ENCODE assay signal across 9 cellular contexts in genomic region chr10:33126742-33127141, GRCh38.
DNase-seq lines count a peak whose midpoint lies in the region; ATAC-seq and TF ChIP-seq lines count a peak whose summit lies in the region.
"Had no signal": no experiment of that assay in that cellular context is flagged by ENCODE, and none has a peak within 500 bp of the region (broad histone marks: within the 10 kb centered on the region; RNA-seq: fewer than 3 reads in every experiment).

No MANE protein-coding gene starts in this region.

- no peak overlapping the region for H3K4me3 ChIP-seq in effector memory CD4-positive, alpha-beta T cell (ENCODE audit: insufficient read depth, low read depth, low read length, poor library complexity, severe bottlenecking)
- H3K4me3 ChIP-seq in spleen, result no peak overlapping the region

- 70 to 80% (median 75%) methylated on average over 6 of the region's 6 CpGs for WGBS in spleen, 5 donors

- H3K27me3 ChIP-seq in effector memory CD4-positive, alpha-beta T cell (replicated peaks; ENCODE audit: control insufficient read depth, insufficient read depth, low read length, poor library complexity, severe bottlenecking), result no peaks in the 10 kb centered on the region
- no peaks in the 10 kb centered on the region for H3K27me3 ChIP-seq in spleen (replicated peaks in 1 of 7)

- DNase-seq in activated CD4-positive, CD25-positive, alpha-beta regulatory T cell treated with anti-CD3 and anti-CD28 coated beads, Interleukin-2, amount 50 U/mL, for 72 hours, result no peak
- no peak for DNase-seq in effector memory CD4-positive, alpha-beta T cell
- no peak for DNase-seq in spleen
- DNase-seq in hypothalamus (lab: John Stamatoyannopoulos, UW), result no peak
- DNase-seq in germinal center (ENCODE audit: low spot score), result no peak
- DNase-seq: NCI-H2029 treated with DMSO at 0.1 percent for 48 hours had no signal

- H3K9me3 Mint-ChIP-seq in T-helper 1 cell treated with Interleukin-12 subunit alpha and Interleukin-12 subunit beta and Interleukin-4 antibody, amounts not matched to agents 30 μg/mL and 1 μg/mL, for 36 hours, result no peaks in the 10 kb centered on the region

- H3K4me1 ChIP-seq in effector memory CD4-positive, alpha-beta T cell (ENCODE audit: control insufficient read depth, insufficient read depth, low read length, poor library complexity, severe bottlenecking), result peaks cover 82% of the 10 kb centered on the region
- H3K4me1 ChIP-seq in spleen, result peaks cover 5 to 42% (median 25%) of the 10 kb centered on the region in 6 donors

- H3K27ac Mint-ChIP-seq in T-helper 1 cell treated with Interleukin-12 subunit alpha and Interleukin-12 subunit beta and Interleukin-4 antibody, amounts not matched to agents 30 μg/mL and 1 μg/mL, for 36 hours, result peak overlapping the region; percentile 83

- H3K27me3 Mint-ChIP-seq in T-helper 1 cell treated with Interleukin-12 subunit alpha and Interleukin-12 subunit beta and Interleukin-4 antibody, amounts not matched to agents 30 μg/mL and 1 μg/mL, for 36 hours (ENCODE audit: low read depth), result no peaks in the 10 kb centered on the region

- ATAC-seq in activated CD4-positive, CD25-positive, alpha-beta regulatory T cell treated with anti-CD3 and anti-CD28 coated beads, Interleukin-2, amount 50 U/mL, for 24 hours, result peak; percentile 66 to 73
- ATAC-seq in HG02678 (IDR thresholded peaks at IDR 0.05; ENCODE audit: unreplicated experiment), result no peak

- H3K9me3 ChIP-seq in effector memory CD4-positive, alpha-beta T cell (ENCODE audit: control insufficient read depth, low read length), result no peaks in the 10 kb centered on the region
- H3K9me3 ChIP-seq in spleen, result no peaks in the 10 kb centered on the region

- H3K36me3 Mint-ChIP-seq in T-helper 1 cell treated with Interleukin-12 subunit alpha and Interleukin-12 subunit beta and Interleukin-4 antibody, amounts not matched to agents 30 μg/mL and 1 μg/mL, for 36 hours (ENCODE audit: low read depth), result no peaks in the 10 kb centered on the region

- intact Hi-C loops in spleen (cut with DNase I; ENCODE audit: low total_unique reads), result no loop called here

- H3K27ac ChIP-seq in effector memory CD4-positive, alpha-beta T cell (ENCODE audit: insufficient read depth, low read length, poor library complexity, severe bottlenecking), result peak overlapping the region; percentile 74
- peak overlapping the region; percentile 15 to 86 (median 74) for H3K27ac ChIP-seq in spleen

- no peak for TF ChIP-seq POLR2A in spleen (IDR thresholded peaks at IDR 0.05)

- peak overlapping the region; percentile 2 for H3K4me3 Mint-ChIP-seq in T-helper 1 cell treated with Interleukin-12 subunit alpha and Interleukin-12 subunit beta and Interleukin-4 antibody, amounts not matched to agents 30 μg/mL and 1 μg/mL, for 36 hours

- no peak for TF ChIP-seq CTCF in spleen (IDR thresholded peaks at IDR 0.05 in 8 of 11, conservative IDR thresholded peaks at IDR 0.05 in 3 of 11)

- H3K4me1 Mint-ChIP-seq in T-helper 1 cell treated with Interleukin-12 subunit alpha and Interleukin-12 subunit beta and Interleukin-4 antibody, amounts not matched to agents 30 μg/mL and 1 μg/mL, for 36 hours (ENCODE audit: low read depth), result peaks cover 44% of the 10 kb centered on the region

- H3K36me3 ChIP-seq in effector memory CD4-positive, alpha-beta T cell (ENCODE audit: control insufficient read depth, insufficient read depth, low read length), result no peaks in the 10 kb centered on the region
- H3K36me3 ChIP-seq in spleen, result no peaks in the 10 kb centered on the region
